In genomic region chrX:132749406-132749805, GRCh38 we compare ENCODE assay signal across 25 cellular contexts.
DNase-seq lines count a peak whose midpoint lies in the region; ATAC-seq and TF ChIP-seq lines count a peak whose summit lies in the region.
"Had no signal": no experiment of that assay in that cellular context is flagged by ENCODE, and none has a peak within 500 bp of the region (broad histone marks: within the 10 kb centered on the region; RNA-seq: fewer than 3 reads in every experiment).

No MANE protein-coding gene starts in this region.

- peak; percentile 8 for DNase-seq in NCI-H510A treated with DMSO at 0.1 percent for 48 hours (lab: John Stamatoyannopoulos, UW)
- no peak for DNase-seq in NCI-H510A (lab: John Stamatoyannopoulos, UW)
- DNase-seq in NCI-H524 (lab: John Stamatoyannopoulos, UW), result peak; percentile 86 to 95
- peak; percentile 12 for DNase-seq in myocyte (ENCODE audit: low read depth)
- DNase-seq in gastrocnemius medialis, result peak in 1 of 2 donors; percentile 13
- no peak for DNase-seq in neural progenitor cell (ENCODE audit: low spot score)
- no peak for DNase-seq in T1000 (lab: John Stamatoyannopoulos, UW)
- DNase-seq: 8988T; CD4-positive, CD25-positive, alpha-beta regulatory T cell; EL; GDM1; Karpas-422; NCI-H1092; NCI-H1417 treated with DMSO at 0.1 percent for 48 hours; NCI-H187; NCI-H2081 treated with DMSO at 0.1 percent for 48 hours; NCI-H446 treated with DMSO at 0.1 percent for 48 hours; NCI-H748 treated with DMSO at 0.1 percent for 48 hours; PC-9; RPMI8226; SHP77 had no signal

- no peaks in the 10 kb centered on the region for H3K36me3 Mint-ChIP-seq in neural progenitor cell
- H3K36me3 Mint-ChIP-seq: CD4-positive, CD25-positive, alpha-beta regulatory T cell had no signal

- H3K9me3 ChIP-seq in gastrocnemius medialis (no peaks in the 10 kb centered on the region), neural progenitor cell (ENCODE audit: low read depth) (no peaks in the 10 kb centered on the region)
- H3K9me3 ChIP-seq: BLaER1 had no signal

- H2AFZ ChIP-seq in neural progenitor cell (replicated peaks), result no peak overlapping the region
- H2AFZ ChIP-seq: PC-9 had no signal

- in situ Hi-C loops in gastrocnemius medialis (cut with MboI; ENCODE audit: low sequenced_read_pairs in 4 of 4), result loop anchor here in 2 of 4 donors (25.0 kb wide), 1 partner anchor 213 kb away; the partner anchor contains the start of gene HS6ST2 (in 2 of the 2)

- no peak overlapping the region for H3K4me3 Mint-ChIP-seq in neural progenitor cell
- H3K4me3 Mint-ChIP-seq: CD4-positive, CD25-positive, alpha-beta regulatory T cell had no signal

- no peaks in the 10 kb centered on the region for H3K27me3 ChIP-seq in gastrocnemius medialis
- no peaks in the 10 kb centered on the region for H3K27me3 ChIP-seq in neural progenitor cell

- H3K79me2 ChIP-seq in neural progenitor cell (ENCODE audit: low read depth), result no peaks in the 10 kb centered on the region

- H3K27ac ChIP-seq in gastrocnemius medialis (peak overlapping the region in 3 of 4 donors; percentile 66 to 70 (median 69)), neural progenitor cell (no peak overlapping the region)
- H3K27ac ChIP-seq: BLaER1, PC-9 had no signal

- H3K4me3 ChIP-seq in gastrocnemius medialis, result no peak overlapping the region
- H3K4me3 ChIP-seq in neural progenitor cell, result no peak overlapping the region
- H3K4me3 ChIP-seq: BLaER1, GM12878, PC-9 had no signal

- H3K4me1 Mint-ChIP-seq in neural progenitor cell, result peaks cover 29% of the 10 kb centered on the region
- H3K4me1 Mint-ChIP-seq: CD4-positive, CD25-positive, alpha-beta regulatory T cell had no signal

- H3K4me2 ChIP-seq in neural progenitor cell, result no peak overlapping the region
- H3K4me2 ChIP-seq: PC-9 had no signal

- no peak overlapping the region for H3K27ac Mint-ChIP-seq in neural progenitor cell
- H3K27ac Mint-ChIP-seq: CD4-positive, CD25-positive, alpha-beta regulatory T cell had no signal

- H3K36me3 ChIP-seq in gastrocnemius medialis, result no peaks in the 10 kb centered on the region
- no peaks in the 10 kb centered on the region for H3K36me3 ChIP-seq in neural progenitor cell
- H3K36me3 ChIP-seq: BLaER1 had no signal

- peaks cover 7% of the 10 kb centered on the region for H3K27me3 Mint-ChIP-seq in neural progenitor cell (ENCODE audit: insufficient read depth, low read depth)

- no peaks in the 10 kb centered on the region for H3F3A ChIP-seq in neural progenitor cell (ENCODE audit: low read depth)

- no peaks in the 10 kb centered on the region for H4K20me1 ChIP-seq in neural progenitor cell (ENCODE audit: low read depth)

- intact Hi-C loops in gastrocnemius medialis (cut with DNase I; ENCODE audit: low total_unique reads), result no loop called here

- peaks cover 0 to 12% of the 10 kb centered on the region in 2 donors for H3K4me1 ChIP-seq in gastrocnemius medialis
- no peaks in the 10 kb centered on the region for H3K4me1 ChIP-seq in neural progenitor cell

- ATAC-seq in gastrocnemius medialis, result peak; percentile 56 to 63
- no peak for ATAC-seq in HG03432 (IDR thresholded peaks at IDR 0.05; ENCODE audit: unreplicated experiment)
- ATAC-seq: GM12878, HepG2 had no signal

- peaks cover 7% of the 10 kb centered on the region for H3K9me3 Mint-ChIP-seq in neural progenitor cell
- H3K9me3 Mint-ChIP-seq: CD4-positive, CD25-positive, alpha-beta regulatory T cell had no signal

- no peak overlapping the region for H3K9ac ChIP-seq in neural progenitor cell
- H3K9ac ChIP-seq: BLaER1 had no signal

- no peak for TF ChIP-seq POLR2A in gastrocnemius medialis (IDR thresholded peaks at IDR 0.05)

- no peak for TF ChIP-seq CTCF in gastrocnemius medialis (IDR thresholded peaks at IDR 0.05 in 4 of 5, conservative IDR thresholded peaks at IDR 0.05 in 1 of 5)
- TF ChIP-seq CTCF in neural progenitor cell (IDR thresholded peaks at IDR 0.05), result no peak

Comparison
In these comparisons a context has a peak if more than half of its experiments do, and no peak if none do; other contexts are left out.
1. DNase-seq: peak in NCI-H510A treated with DMSO at 0.1 percent for 48 hours (single experiment), NCI-H524 (2 of 2) and myocyte (single experiment); none in NCI-H510A (single experiment), neural progenitor cell (single experiment) and T1000 (single experiment).